Comparison of ENCODE assay signal across 9 cellular contexts in the genomic region with DNA sequence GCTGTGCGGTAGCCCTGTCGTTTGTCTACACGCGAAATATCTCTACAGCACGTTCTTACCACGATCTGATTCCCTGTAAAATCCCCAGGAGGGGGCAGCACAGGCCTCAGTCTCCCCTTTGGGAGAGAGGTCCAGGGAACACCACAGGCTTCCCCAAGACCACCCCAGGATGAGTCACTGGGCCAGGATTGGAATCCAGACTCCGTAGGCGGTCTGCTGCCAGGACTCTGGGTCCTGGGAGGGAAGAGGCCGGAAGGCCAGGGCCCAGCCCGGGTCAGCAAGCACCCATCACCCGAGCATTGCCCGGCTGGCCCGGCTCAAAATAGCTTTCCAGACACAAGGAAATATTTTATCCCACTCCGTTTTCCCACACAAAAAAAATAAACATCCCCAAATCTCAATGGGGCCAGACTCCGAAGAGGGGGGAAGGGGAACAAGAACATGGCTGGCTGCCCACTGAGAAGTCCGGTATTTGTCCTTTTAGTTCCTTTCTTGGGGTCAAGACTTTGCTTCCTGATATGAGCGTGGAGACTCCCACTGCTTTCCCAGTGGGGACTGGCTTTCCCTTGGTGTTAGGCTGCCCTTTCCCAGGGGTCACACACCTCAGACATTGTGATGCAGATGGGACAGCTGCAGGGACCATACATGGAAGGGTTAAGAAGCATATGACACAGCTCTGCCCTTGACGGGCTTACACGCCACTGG.
DNase-seq lines count a peak whose midpoint lies in the region; ATAC-seq and TF ChIP-seq lines count a peak whose summit lies in the region.
"Had no signal": no experiment of that assay in that cellular context is flagged by ENCODE, and none has a peak within 500 bp of the region (broad histone marks: within the 10 kb centered on the region; RNA-seq: fewer than 3 reads in every experiment).

No MANE protein-coding gene starts in this region.

- no peaks in the 10 kb centered on the region for H3K4me1 ChIP-seq in Loucy (ENCODE audit: insufficient read depth, low read length, poor library complexity, severe bottlenecking)
- peaks cover 0 to 5% of the 10 kb centered on the region in 2 donors for H3K4me1 ChIP-seq in left lung
- peaks cover 7 to 35% (median 17%) of the 10 kb centered on the region in 5 donors for H3K4me1 ChIP-seq in subcutaneous abdominal adipose tissue (ENCODE audit: control insufficient read depth in 5 of 5, insufficient read depth in 5 of 5, low read length in 5 of 5)

- TF ChIP-seq CTCF in Loucy (conservative IDR thresholded peaks at IDR 0.05; ENCODE audit: low read length) (peak; percentile 46), left lung (IDR thresholded peaks at IDR 0.05) (no peak)

- no peak overlapping the region for H2AFZ ChIP-seq in Loucy (ENCODE audit: low read length)

- H3F3A ChIP-seq in Loucy (ENCODE audit: low read depth): no peaks in the 10 kb centered on the region

- H4K20me1 ChIP-seq in Loucy (ENCODE audit: insufficient read depth, low read length, poor library complexity, severe bottlenecking): no peaks in the 10 kb centered on the region

- H3K36me3 ChIP-seq in Loucy (ENCODE audit: insufficient read depth, low read length) (no peaks in the 10 kb centered on the region), left lung (no peaks in the 10 kb centered on the region), subcutaneous abdominal adipose tissue (ENCODE audit: control insufficient read depth in 5 of 5, insufficient read depth in 5 of 5, low read length in 5 of 5) (no peaks in the 10 kb centered on the region)

- ATAC-seq in left lung: peak; percentile 70
- no peak for ATAC-seq in GM18511 (IDR thresholded peaks at IDR 0.05; ENCODE audit: unreplicated experiment)

- H3K27me3 ChIP-seq in Loucy (ENCODE audit: insufficient read depth, low read length, poor library complexity, severe bottlenecking) (no peaks in the 10 kb centered on the region), left lung (no peaks in the 10 kb centered on the region), subcutaneous abdominal adipose tissue (ENCODE audit: control insufficient read depth in 5 of 5, insufficient read depth in 4 of 5, low read length in 5 of 5) (no peaks in the 10 kb centered on the region)

- H3K9me2 ChIP-seq in Loucy (replicated peaks; ENCODE audit: low read depth, low read length): no peaks in the 10 kb centered on the region

- DNase-seq in dermis microvascular lymphatic vessel endothelial cell (ENCODE audit: low read depth in 2 of 2) (peak; percentile 69 to 96), left lung (no peak), NCI-H1694 (lab: John Stamatoyannopoulos, UW) (no peak), MV-4-11 (lab: John Stamatoyannopoulos, UW) (no peak), G401 (ENCODE audit: low spot score) (no peak)
- DNase-seq: activated T-cell treated with anti-CD3 and anti-CD28 coated beads, Interleukin-2, amount 50 U/mL, for 1 hour had no signal

- H3K9ac ChIP-seq in Loucy (ENCODE audit: low read depth, low read length, poor library complexity, severe bottlenecking) (no peak overlapping the region), subcutaneous abdominal adipose tissue (ENCODE audit: low read length in 5 of 5) (peak overlapping the region in 4 of 5 donors; percentile 3 to 68 (median 50))

- H3K27ac ChIP-seq in left lung (peak overlapping the region; percentile 61 to 78), subcutaneous abdominal adipose tissue (ENCODE audit: low read depth, low read length) (peak overlapping the region; percentile 83)

- H3K4me3 ChIP-seq in Loucy (ENCODE audit: low read length, poor library complexity, severe bottlenecking): no peak overlapping the region
- no peak overlapping the region for H3K4me3 ChIP-seq in left lung
- H3K4me3 ChIP-seq in subcutaneous abdominal adipose tissue (ENCODE audit: low read depth in 1 of 5, low read length in 5 of 5): peak overlapping the region; percentile 4 to 57 (median 42)

- H3K9me3 ChIP-seq in Loucy (ENCODE audit: insufficient read depth, low read depth, low read length): no peaks in the 10 kb centered on the region
- H3K9me3 ChIP-seq in left lung: no peaks in the 10 kb centered on the region
- H3K9me3 ChIP-seq in subcutaneous abdominal adipose tissue (ENCODE audit: control insufficient read depth in 5 of 5, low read length in 5 of 5): no peaks in the 10 kb centered on the region

- no peak overlapping the region for H3K4me2 ChIP-seq in Loucy (ENCODE audit: low read depth, low read length, poor library complexity, severe bottlenecking)

- intact Hi-C loops in left lung (cut with DNase I): no loop called here

- no peaks in the 10 kb centered on the region for H3K79me2 ChIP-seq in Loucy (ENCODE audit: insufficient read depth, low read length)

- in situ Hi-C loops in G401 (cut with HindIII; ENCODE audit: low sequenced_read_pairs): no loop called here

Comparison
In these comparisons a context has a peak if more than half of its experiments do, and no peak if none do; other contexts are left out.
1. H3K4me3 ChIP-seq: peak in subcutaneous abdominal adipose tissue (5 of 5); none in Loucy (single experiment) and left lung (0 of 2).
2. DNase-seq: peak in dermis microvascular lymphatic vessel endothelial cell (2 of 2); none in left lung (0 of 2), NCI-H1694 (single experiment), MV-4-11 (single experiment) and G401 (single experiment).